1 cellular context compared by ENCODE assay signal in genomic region chr4:8909548-8909947, GRCh38.
TF ChIP-seq lines count a peak whose summit lies in the region.

No MANE protein-coding gene starts in this region.

TF ChIP-seq in HEK293, 187 proteins besides CTCF, POLR2A, EP300 and RAD21 (continued from another document):
- TF ChIP-seq ZNF660 (tag by site-specific recombination; IDR thresholded peaks at IDR 0.05) (peak; percentile 39; the same call in 1 of the 2 replicates), ZNF366 (tag by site-specific recombination; conservative IDR thresholded peaks at IDR 0.05) (peak; percentile 43), ZSCAN23 (tag by site-specific recombination; IDR thresholded peaks at IDR 0.05) (no peak), BCL6B (tag by site-specific recombination; IDR thresholded peaks at IDR 0.05) (no peak), IKZF3 (tag by site-specific recombination; IDR thresholded peaks at IDR 0.05) (0 out of 2 replicates have a peak, but pooled peaks have one; percentile 8), ZNF433 (tag by site-specific recombination; IDR thresholded peaks at IDR 0.05; ENCODE audit: low read depth) (no peak), KLF16 (tag by site-specific recombination; IDR thresholded peaks at IDR 0.05) (no peak), PRDM6 (tag by site-specific recombination; IDR thresholded peaks at IDR 0.05) (peak; percentile 83), OSR2 (tag by site-specific recombination; IDR thresholded peaks at IDR 0.05) (peak; percentile 82), ATF2 (tag by site-specific recombination; IDR thresholded peaks at IDR 0.05; ENCODE audit: low read depth) (peak; percentile 55), ZNF354C (tag by site-specific recombination; IDR thresholded peaks at IDR 0.05; ENCODE audit: borderline replicate concordance, low read depth) (no peak), ZEB2 (tag by site-specific recombination; IDR thresholded peaks at IDR 0.05) (peak; percentile 42; the same call in 1 of the 2 replicates), ZNF707 (tag by site-specific recombination; IDR thresholded peaks at IDR 0.05) (no peak), ZBTB21 (tag by site-specific recombination; IDR thresholded peaks at IDR 0.05) (peak; percentile 53)
